Comparison of ENCODE assay signal across 22 cellular contexts in the genomic region with DNA sequence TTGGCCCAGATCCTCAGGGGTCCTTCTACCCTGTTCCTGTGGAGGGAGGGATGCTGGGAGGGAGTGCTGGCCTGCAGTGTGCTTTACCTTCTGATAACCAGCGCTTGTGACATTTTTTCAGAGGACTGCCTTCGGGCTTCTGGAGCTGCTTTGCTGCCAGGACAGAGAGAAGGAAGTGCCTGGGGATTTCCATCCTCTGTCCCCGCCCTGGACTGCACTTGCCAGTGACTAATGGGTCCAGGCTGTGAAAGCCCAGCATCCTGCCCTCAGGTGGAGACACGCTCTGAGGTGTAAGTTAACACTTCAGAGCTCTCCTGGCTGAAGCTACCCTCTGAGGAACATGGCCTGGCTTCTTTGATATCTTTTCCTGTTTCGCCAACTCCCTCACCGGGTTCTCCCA.
DNase-seq lines count a peak whose midpoint lies in the region; TF ChIP-seq lines count a peak whose summit lies in the region.
"Had no signal": no experiment of that assay in that cellular context is flagged by ENCODE, and none has a peak within 500 bp of the region (broad histone marks: within the 10 kb centered on the region; RNA-seq: fewer than 3 reads in every experiment).

No MANE protein-coding gene starts in this region.

- no peak overlapping the region for H2BK15ac ChIP-seq in neuronal stem cell (ENCODE audit: low read length)

- H3K79me2 ChIP-seq in OCI-LY7 (ENCODE audit: insufficient read depth, low read depth, low read length) = no peaks in the 10 kb centered on the region

- H3K9me3 ChIP-seq in neuronal stem cell (replicated peaks in 1 of 2; ENCODE audit: control insufficient read depth in 2 of 2, insufficient read depth in 1 of 2, low read depth in 1 of 2, low read length in 2 of 2) (peaks cover 0 to 2% of the 10 kb centered on the region in 2 donors), OCI-LY7 (ENCODE audit: low read length) (no peaks in the 10 kb centered on the region)
- H3K9me3 ChIP-seq: adrenal gland, HAP-1, SJCRH30 had no signal

- no peaks in the 10 kb centered on the region for H3K36me3 ChIP-seq in neuronal stem cell (replicated peaks in 1 of 2; ENCODE audit: control insufficient read depth in 2 of 2, insufficient read depth in 2 of 2, low read length in 2 of 2)
- H3K36me3 ChIP-seq in OCI-LY7 (ENCODE audit: insufficient read depth, low read length) = no peaks in the 10 kb centered on the region
- H3K36me3 ChIP-seq: adrenal gland, BLaER1, HAP-1, SJCRH30, WERI-Rb-1 had no signal

- no peak overlapping the region for H3K4ac ChIP-seq in neuronal stem cell (ENCODE audit: low read length)

- intact Hi-C loops in OCI-LY7 (cut with micrococcal nuclease; ENCODE audit: unreplicated experiment) = no loop called here

- no peak overlapping the region for H2BK5ac ChIP-seq in neuronal stem cell (ENCODE audit: low read length)

- H2AFZ ChIP-seq in neuronal stem cell (ENCODE audit: low read length) (no peak overlapping the region), OCI-LY7 (ENCODE audit: low read length) (no peak overlapping the region)

- no peak overlapping the region for H2BK12ac ChIP-seq in neuronal stem cell (ENCODE audit: low read length)

- no peak overlapping the region for H3K9ac ChIP-seq in neuronal stem cell (ENCODE audit: low read depth, low read length, poor library complexity)
- H3K9ac ChIP-seq: BLaER1 had no signal

- H3K27me3 ChIP-seq in neuronal stem cell (ENCODE audit: control insufficient read depth in 3 of 3, insufficient read depth in 3 of 3, low read depth in 1 of 3, low read length in 3 of 3) = peaks cover 0 to 2% (median 0%) of the 10 kb centered on the region in 3 experiments
- H3K27me3 ChIP-seq: adrenal gland, BLaER1 had no signal

- no peaks in the 10 kb centered on the region for H3K9me2 ChIP-seq in OCI-LY7 (ENCODE audit: insufficient read depth, low read length)

- no CpG with 5 or more reads among the region's 6 CpGs for WGBS in neuronal stem cell (ENCODE audit: extremely low coverage in 2 of 2, insufficient read length in 2 of 2, insufficient replicate concordance in 1 of 2), 2 donors

- H3K4me1 ChIP-seq in neuronal stem cell (ENCODE audit: control insufficient read depth in 2 of 2, insufficient read depth in 1 of 2, low read depth in 1 of 2, low read length in 2 of 2) (peaks cover 0 to 4% of the 10 kb centered on the region in 2 donors), OCI-LY7 (ENCODE audit: insufficient read depth, low read length, poor library complexity, severe bottlenecking) (no peaks in the 10 kb centered on the region)
- H3K4me1 ChIP-seq: adrenal gland, BLaER1, HAP-1, SJCRH30 had no signal

- H3K4me3 ChIP-seq in neuronal stem cell (ENCODE audit: low read length in 2 of 2) = no peak overlapping the region
- H3K4me3 ChIP-seq in OCI-LY7 (ENCODE audit: low read depth, low read length, poor library complexity, severe bottlenecking) = no peak overlapping the region
- H3K4me3 ChIP-seq: adrenal gland, BLaER1, HAP-1, SJCRH30 had no signal

- no peak for TF ChIP-seq CTCF in OCI-LY7 (conservative IDR thresholded peaks at IDR 0.05; ENCODE audit: low read length)

- H2AK5ac ChIP-seq in neuronal stem cell (ENCODE audit: low read depth, low read length) = no peak overlapping the region

- CTCF ChIA-PET in OCI-LY7 (lab: Charles Lee; ENCODE audit: unreplicated experiment) = no interaction called here

- H3K79me1 ChIP-seq in neuronal stem cell (ENCODE audit: low read depth, low read length) = no peaks in the 10 kb centered on the region

- H4K91ac ChIP-seq in neuronal stem cell (ENCODE audit: low read depth, low read length, poor library complexity) = no peak overlapping the region

- no peak overlapping the region for H3K18ac ChIP-seq in neuronal stem cell (ENCODE audit: low read length)

- DNase-seq in DMS53 (lab: John Stamatoyannopoulos, UW) = peak; percentile 54
- peak; percentile 23 for DNase-seq in ELR (ENCODE audit: low read depth)
- DNase-seq in RPMI7951 (ENCODE audit: low read depth) = peak; percentile 24
- DNase-seq in glomerular visceral epithelial cell (ENCODE audit: extremely low spot score) = peak; percentile 1
- DNase-seq in neuronal stem cell (ENCODE audit: low spot score) = no peak
- no peak for DNase-seq in COLO829 (ENCODE audit: low spot score)
- DNase-seq in OCI-LY7 (ENCODE audit: low spot score) = no peak
- DNase-seq: activated CD8-positive, alpha-beta memory T cell treated with anti-CD3 and anti-CD28 coated beads, Interleukin-2, amount 10 ng/mL, durations not matched to agents 7 days and 5 days; adrenal gland; central memory CD4-positive, alpha-beta T cell; head of caudate nucleus; IMR-90; mesenchymal stem cell; natural killer cell; NCI-H187; posterior cingulate gyrus; SJCRH30; stimulated activated CD4-positive, alpha-beta T cell treated with anti-CD3 and anti-CD28 coated beads, Interleukin-4, amount 100 ng/mL, for 1 hour; T-helper 17 cell; WERI-Rb-1 had no signal

- H3K27ac ChIP-seq in neuronal stem cell (replicated peaks; ENCODE audit: low read length) = no peak overlapping the region
- H3K27ac ChIP-seq in OCI-LY7 (ENCODE audit: low read depth, low read length, poor library complexity, severe bottlenecking) = no peak overlapping the region
- H3K27ac ChIP-seq: adrenal gland, BLaER1, SJCRH30, WERI-Rb-1 had no signal

- H4K8ac ChIP-seq in neuronal stem cell (ENCODE audit: low read depth, low read length) = no peak overlapping the region

- no peaks in the 10 kb centered on the region for H4K20me1 ChIP-seq in OCI-LY7 (ENCODE audit: insufficient read depth, low read length)
- H4K20me1 ChIP-seq: BLaER1 had no signal

- no peak overlapping the region for H3K23ac ChIP-seq in neuronal stem cell (ENCODE audit: low read depth, low read length, poor library complexity)

- H3K4me2 ChIP-seq in neuronal stem cell (ENCODE audit: insufficient read depth, low read length, poor library complexity, severe bottlenecking) (no peak overlapping the region), OCI-LY7 (ENCODE audit: low read length) (no peak overlapping the region)
- H3K4me2 ChIP-seq: BLaER1 had no signal

- no peak overlapping the region for H3K14ac ChIP-seq in neuronal stem cell (ENCODE audit: low read length)

- POLR2A ChIA-PET in OCI-LY7 (lab: Charles Lee) = interaction anchor here (0.7 kb wide), 1 partner anchor 638 kb away, joined by 5 read pairs; no protein-coding TSS in a partner anchor

- BruUV-seq in OCI-LY7 (replicated peaks; lab: Mats Ljungman, UMichigan) = no TSS peak

- no peak overlapping the region for H2BK120ac ChIP-seq in neuronal stem cell (ENCODE audit: low read depth, low read length)

Comparison
In these comparisons a context has a peak if more than half of its experiments do, and no peak if none do; other contexts are left out.
1. DNase-seq: peak in DMS53 (single experiment), ELR (single experiment), RPMI7951 (single experiment) and glomerular visceral epithelial cell (single experiment); none in neuronal stem cell (single experiment), COLO829 (single experiment) and OCI-LY7 (single experiment).